In the genomic region with DNA sequence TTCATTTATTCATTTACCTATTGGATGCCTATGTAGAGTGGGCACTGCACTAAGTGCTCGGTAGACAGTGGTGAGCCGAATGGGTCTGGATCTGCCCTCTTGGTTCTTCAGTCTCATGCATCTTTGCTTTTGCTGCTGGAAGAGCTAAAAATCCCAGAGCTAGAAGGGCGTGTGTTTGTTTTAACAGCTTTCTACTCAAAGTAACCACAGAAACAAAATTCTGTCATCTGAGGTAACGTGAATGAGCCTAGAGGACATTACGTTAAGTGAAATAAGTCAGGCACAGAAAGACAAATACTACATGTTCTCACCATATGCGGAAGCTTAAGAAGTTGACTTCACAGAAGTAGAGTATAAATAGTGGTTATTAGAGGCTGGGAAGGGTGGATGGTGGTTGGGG, we compare ENCODE assay signal across 30 cellular contexts.
DNase-seq lines count a peak whose midpoint lies in the region; ATAC-seq and TF ChIP-seq lines count a peak whose summit lies in the region.
"Had no signal": no experiment of that assay in that cellular context is flagged by ENCODE, and none has a peak within 500 bp of the region (broad histone marks: within the 10 kb centered on the region; RNA-seq: fewer than 3 reads in every experiment).

No MANE protein-coding gene starts in this region.

- peak; percentile 2 for ATAC-seq in activated naive CD8-positive, alpha-beta T cell treated with anti-CD3 and anti-CD28 coated beads, Interleukin-2, amount 10 ng/mL, durations not matched to agents 7 days and 5 days (ENCODE audit: low read depth)
- ATAC-seq in activated naive CD8-positive, alpha-beta T cell treated with anti-CD3 and anti-CD28 coated beads, Interleukin-2, amount 50 U/mL, for 24 hours, result no peak
- ATAC-seq in left ventricle myocardium superior (no peak), HG03342 (IDR thresholded peaks at IDR 0.05; ENCODE audit: unreplicated experiment) (no peak)
- ATAC-seq: foreskin keratinocyte, left lobe of liver had no signal

- peaks cover 11% of the 10 kb centered on the region for H3F3A ChIP-seq in smooth muscle cell (ENCODE audit: low read depth)

- TF ChIP-seq CTCF in RWPE1 (conservative IDR thresholded peaks at IDR 0.05; ENCODE audit: low read depth) (no peak), esophagus squamous epithelium (IDR thresholded peaks at IDR 0.05) (no peak), smooth muscle cell (IDR thresholded peaks at IDR 0.05; ENCODE audit: borderline replicate concordance, insufficient read depth, poor library complexity, severe bottlenecking) (no peak)

- peaks cover 3% of the 10 kb centered on the region for H3K36me3 Mint-ChIP-seq in activated naive CD8-positive, alpha-beta T cell treated with anti-CD3 and anti-CD28 coated beads, Interleukin-2, amount 10 ng/mL, durations not matched to agents 7 days and 5 days
- H3K36me3 Mint-ChIP-seq in activated naive CD8-positive, alpha-beta T cell treated with anti-CD3 and anti-CD28 coated beads, Interleukin-2, amount 50 U/mL, for 24 hours (ENCODE audit: low read depth), result no peaks in the 10 kb centered on the region
- H3K36me3 Mint-ChIP-seq: brain, immature natural killer cell had no signal

- no peak overlapping the region for H3K9ac ChIP-seq in smooth muscle cell (ENCODE audit: low read depth)

- H3K79me2 ChIP-seq in smooth muscle cell (ENCODE audit: low read depth), result no peaks in the 10 kb centered on the region

- no peaks in the 10 kb centered on the region for H3K27me3 ChIP-seq in esophagus squamous epithelium
- H3K27me3 ChIP-seq in smooth muscle cell (ENCODE audit: low read depth), result no peaks in the 10 kb centered on the region
- H3K27me3 ChIP-seq: adrenal gland, foreskin keratinocyte, upper lobe of left lung had no signal

- no peaks in the 10 kb centered on the region for H4K20me1 ChIP-seq in smooth muscle cell (ENCODE audit: low read depth)

- WGBS in esophagus squamous epithelium, 2 donors, result 70 to 84% methylated on average over 6 of the region's 6 CpGs
- 66% methylated on average over 6 of the region's 6 CpGs for WGBS in smooth muscle cell (ENCODE audit: low lambda C conversion rate)

- CTCF ChIA-PET in RWPE1 (lab: Yijun Ruan, JAX), result interaction anchor here (1.2 kb wide), 1 partner anchor 21 kb away, joined by 4 read pairs; no protein-coding TSS in a partner anchor

- H3K9me3 ChIP-seq in esophagus squamous epithelium, result no peaks in the 10 kb centered on the region
- no peaks in the 10 kb centered on the region for H3K9me3 ChIP-seq in smooth muscle cell (replicated peaks; ENCODE audit: low read depth)
- H3K9me3 ChIP-seq: adrenal gland, Caco-2, upper lobe of left lung had no signal

- intact Hi-C loops in esophagus squamous epithelium (cut with DNase I), result no loop called here
- intact Hi-C loops in left ventricle myocardium superior (cut with micrococcal nuclease), result no loop called here

- H2AFZ ChIP-seq in smooth muscle cell (ENCODE audit: low read depth), result no peak overlapping the region

- H3K4me3 Mint-ChIP-seq in activated naive CD8-positive, alpha-beta T cell treated with anti-CD3 and anti-CD28 coated beads, Interleukin-2, amount 10 ng/mL, durations not matched to agents 7 days and 5 days, result no peak overlapping the region
- no peak overlapping the region for H3K4me3 Mint-ChIP-seq in activated naive CD8-positive, alpha-beta T cell treated with anti-CD3 and anti-CD28 coated beads, Interleukin-2, amount 50 U/mL, for 24 hours
- H3K4me3 Mint-ChIP-seq: brain, immature natural killer cell had no signal

- H3K4me1 Mint-ChIP-seq in activated naive CD8-positive, alpha-beta T cell treated with anti-CD3 and anti-CD28 coated beads, Interleukin-2, amount 10 ng/mL, durations not matched to agents 7 days and 5 days, result peaks cover 44% of the 10 kb centered on the region
- peaks cover 45% of the 10 kb centered on the region for H3K4me1 Mint-ChIP-seq in activated naive CD8-positive, alpha-beta T cell treated with anti-CD3 and anti-CD28 coated beads, Interleukin-2, amount 50 U/mL, for 24 hours

- H3K27ac Mint-ChIP-seq in activated naive CD8-positive, alpha-beta T cell treated with anti-CD3 and anti-CD28 coated beads, Interleukin-2, amount 10 ng/mL, durations not matched to agents 7 days and 5 days, result no peak overlapping the region
- H3K27ac Mint-ChIP-seq in activated naive CD8-positive, alpha-beta T cell treated with anti-CD3 and anti-CD28 coated beads, Interleukin-2, amount 50 U/mL, for 24 hours, result no peak overlapping the region
- H3K27ac Mint-ChIP-seq: brain, immature natural killer cell had no signal

- H3K27ac ChIP-seq in RWPE1 (peak overlapping the region; percentile 98; the same call in 1 of the 2 replicates), esophagus squamous epithelium (peak overlapping the region in 3 of 4 donors; percentile 82 to 88 (median 88)), smooth muscle cell (ENCODE audit: low read depth) (peak overlapping the region; percentile 96)
- H3K27ac ChIP-seq: adrenal gland, upper lobe of left lung had no signal

- POLR2A ChIA-PET in activated naive CD8-positive, alpha-beta T cell treated with anti-CD3 and anti-CD28 coated beads, Interleukin-2, amount 10 ng/mL, durations not matched to agents 7 days and 5 days (lab: Charles Lee), result interaction anchor here (0.8 to 2.7 kb wide), 4 partner anchors 9 to 139 kb away, joined by 3 to 19 read pairs (median 4); partner anchors contain the start of gene PPP1CB
- POLR2A ChIA-PET in RWPE1 (lab: Yijun Ruan, JAX; ENCODE audit: low non-redundant PET), result no interaction called here

- H3K4me2 ChIP-seq in smooth muscle cell, result no peak overlapping the region

- H3K36me3 ChIP-seq in esophagus squamous epithelium (no peaks in the 10 kb centered on the region), smooth muscle cell (ENCODE audit: low read depth) (no peaks in the 10 kb centered on the region)
- H3K36me3 ChIP-seq: adrenal gland, upper lobe of left lung had no signal

- no peak for DNase-seq in activated naive CD8-positive, alpha-beta T cell treated with anti-CD3 and anti-CD28 coated beads, Interleukin-2, amount 10 ng/mL, durations not matched to agents 7 days and 5 days
- DNase-seq in activated naive CD8-positive, alpha-beta T cell treated with anti-CD3 and anti-CD28 coated beads, Interleukin-2, amount 50 U/mL, for 24 hours, result no peak
- DNase-seq in RWPE1 (ENCODE audit: low spot score) (no peak), esophagus squamous epithelium (lab: John Stamatoyannopoulos, UW) (no peak), smooth muscle cell (lab: John Stamatoyannopoulos, UW; ENCODE audit: unreplicated experiment) (no peak), left ventricle myocardium superior (no peak), RKO (ENCODE audit: low spot score) (no peak)
- DNase-seq: ACHN; activated CD8-positive, alpha-beta memory T cell treated with anti-CD3 and anti-CD28 coated beads for 24 hours; activated gamma-delta T cell treated with Interleukin-2 at 50 U/mL for 16 hours; activated T-cell treated with anti-CD3 and anti-CD28 coated beads, Interleukin-2, amount 50 U/mL, for 1 hour; adrenal gland; Caco-2; effector CD4-positive, alpha-beta T cell; erythroblast; foreskin keratinocyte; H7; hypothalamus; immature natural killer cell; NCI-H1092 treated with DMSO at 0.1 percent for 48 hours; NCI-H2081 treated with DMSO at 0.1 percent for 48 hours; NCI-H345; NCI-H82; RPMI8226; stimulated activated CD4-positive, alpha-beta T cell treated with anti-CD3 and anti-CD28 coated beads, Interleukin-1b, Interleukin-23, amount 100 ng/mL, for 48 hours; stimulated activated CD8-positive, alpha-beta memory T cell treated with anti-CD3 and anti-CD28 coated beads, Interleukin-4, amount 100 ng/mL, for 48 hours; upper lobe of left lung had no signal

- no peak for TF ChIP-seq POLR2A in esophagus squamous epithelium (IDR thresholded peaks at IDR 0.05)

- no peak overlapping the region for H3K4me3 ChIP-seq in esophagus squamous epithelium
- H3K4me3 ChIP-seq in smooth muscle cell, result no peak overlapping the region
- H3K4me3 ChIP-seq: adrenal gland, upper lobe of left lung had no signal

- H3K9me3 Mint-ChIP-seq in activated naive CD8-positive, alpha-beta T cell treated with anti-CD3 and anti-CD28 coated beads, Interleukin-2, amount 10 ng/mL, durations not matched to agents 7 days and 5 days, result no peaks in the 10 kb centered on the region
- no peaks in the 10 kb centered on the region for H3K9me3 Mint-ChIP-seq in activated naive CD8-positive, alpha-beta T cell treated with anti-CD3 and anti-CD28 coated beads, Interleukin-2, amount 50 U/mL, for 24 hours
- H3K9me3 Mint-ChIP-seq: immature natural killer cell had no signal

- no peaks in the 10 kb centered on the region for H3K27me3 Mint-ChIP-seq in activated naive CD8-positive, alpha-beta T cell treated with anti-CD3 and anti-CD28 coated beads, Interleukin-2, amount 10 ng/mL, durations not matched to agents 7 days and 5 days
- H3K27me3 Mint-ChIP-seq in activated naive CD8-positive, alpha-beta T cell treated with anti-CD3 and anti-CD28 coated beads, Interleukin-2, amount 50 U/mL, for 24 hours, result no peaks in the 10 kb centered on the region

- H3K4me1 ChIP-seq in esophagus squamous epithelium, result peaks cover 17 to 87% (median 30%) of the 10 kb centered on the region in 3 donors
- H3K4me1 ChIP-seq in smooth muscle cell (ENCODE audit: low read depth), result peaks cover 7% of the 10 kb centered on the region
- H3K4me1 ChIP-seq: Caco-2 had no signal
